21 cellular contexts compared by ENCODE assay signal in the genomic region with DNA sequence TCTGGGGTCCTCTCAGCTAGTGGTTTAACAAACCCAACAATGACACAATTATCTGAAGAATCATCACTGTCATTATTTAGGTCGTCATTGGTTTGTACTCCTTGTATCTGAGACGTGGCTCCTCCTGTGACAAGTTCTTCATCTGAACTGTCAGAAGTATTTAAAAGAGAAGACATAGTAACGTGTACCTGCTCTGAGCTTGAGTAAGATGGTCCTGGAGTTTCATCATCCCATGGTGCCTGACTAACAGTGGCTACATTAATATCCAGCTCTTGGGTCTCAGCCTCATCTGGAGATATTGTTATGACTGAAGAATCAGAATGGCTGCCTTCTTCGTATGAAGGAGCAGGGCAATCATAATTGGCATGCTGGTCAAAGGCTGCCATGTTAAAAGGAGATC.
"Had no signal": no experiment of that assay in that cellular context is flagged by ENCODE, and none has a peak within 500 bp of the region (broad histone marks: within the 10 kb centered on the region; RNA-seq: fewer than 3 reads in every experiment).

No MANE protein-coding gene starts in this region.

- H3K4me2 ChIP-seq: KMS-11, SK-N-SH had no signal

- DNase-seq: Kasumi-1, MM.1S, NCI-H1092 treated with DMSO at 0.1 percent for 48 hours, NCI-H1436, NCI-H187, NCI-H2029, NCI-H2081 treated with DMSO at 0.1 percent for 48 hours, NCI-H2171, NCI-H226, NCI-H446, NCI-H510A, NCI-H524 treated with DMSO at 0.1 percent for 48 hours, NCI-H69, NCI-H774, PC-3, SHP77, SK-N-SH had no signal

- H3K27ac ChIP-seq: KMS-11, RWPE1 had no signal

- ATAC-seq: K562, Panc1, PC-3 had no signal

- H3K4me3 ChIP-seq: K562 had no signal

- H3K9me3 ChIP-seq: SK-N-SH had no signal

- H3K9ac ChIP-seq: KMS-11, SK-N-SH had no signal
